Comparison of ENCODE assay signal across 10 cellular contexts in genomic region chr12:27592548-27592947, GRCh38.
DNase-seq lines count a peak whose midpoint lies in the region; ATAC-seq, FAIRE-seq and TF ChIP-seq lines count a peak whose summit lies in the region.
"Had no signal": no experiment of that assay in that cellular context is flagged by ENCODE, and none has a peak within 500 bp of the region (broad histone marks: within the 10 kb centered on the region; RNA-seq: fewer than 3 reads in every experiment).

No MANE protein-coding gene starts in this region.

- no peak for FAIRE-seq in GM19239 (lab: Jason Lieb, UNC)

- no peaks in the 10 kb centered on the region for H3K9me3 ChIP-seq in left ventricle myocardium inferior (replicated peaks)

- peaks cover 15% of the 10 kb centered on the region for H3K36me3 Mint-ChIP-seq in activated T-helper 1 cell treated with anti-CD3 and anti-CD28 coated beads, Interleukin-12 subunit alpha, Interleukin-12 subunit beta, Interleukin-2, Interleukin-4 antibody, amounts not matched to agents 30 ng/mL and 10 ng/mL and 1 ng/mL, durations not matched to agents 14 hours and 24 hours and 36 hours (ENCODE audit: low read depth)

- ATAC-seq in HG02763 (IDR thresholded peaks at IDR 0.05; ENCODE audit: unreplicated experiment): no peak
- ATAC-seq in activated CD4-positive, CD25-positive, alpha-beta regulatory T cell treated with anti-CD3 and anti-CD28 coated beads, Interleukin-2, amount 50 U/mL, for 24 hours: no peak

- H3K27me3 Mint-ChIP-seq in activated T-helper 1 cell treated with anti-CD3 and anti-CD28 coated beads, Interleukin-12 subunit alpha, Interleukin-12 subunit beta, Interleukin-2, Interleukin-4 antibody, amounts not matched to agents 30 ng/mL and 10 ng/mL and 1 ng/mL, durations not matched to agents 14 hours and 24 hours and 36 hours (ENCODE audit: insufficient read depth): no peaks in the 10 kb centered on the region
- H3K27me3 Mint-ChIP-seq: dendritic cell treated with granulocyte-macrophage colony-stimulating factor and Interleukin-4, amounts not matched to agents 40 ng/mL and 50 ng/mL, for 4 days; naive B cell had no signal

- peaks cover 16% of the 10 kb centered on the region for H3K36me3 ChIP-seq in left ventricle myocardium inferior

- H3K4me3 Mint-ChIP-seq in activated T-helper 1 cell treated with anti-CD3 and anti-CD28 coated beads, Interleukin-12 subunit alpha, Interleukin-12 subunit beta, Interleukin-2, Interleukin-4 antibody, amounts not matched to agents 30 ng/mL and 10 ng/mL and 1 ng/mL, durations not matched to agents 14 hours and 24 hours and 36 hours: no peak overlapping the region
- H3K4me3 Mint-ChIP-seq: dendritic cell treated with granulocyte-macrophage colony-stimulating factor and Interleukin-4, amounts not matched to agents 40 ng/mL and 50 ng/mL, for 4 days; naive B cell had no signal

- H3K27ac ChIP-seq in left ventricle myocardium inferior (replicated peaks): peak overlapping the region; percentile 69

- H3K4me3 ChIP-seq in left ventricle myocardium inferior: no peak overlapping the region

- H3K4me1 Mint-ChIP-seq in activated T-helper 1 cell treated with anti-CD3 and anti-CD28 coated beads, Interleukin-12 subunit alpha, Interleukin-12 subunit beta, Interleukin-2, Interleukin-4 antibody, amounts not matched to agents 30 ng/mL and 10 ng/mL and 1 ng/mL, durations not matched to agents 14 hours and 24 hours and 36 hours (ENCODE audit: low read depth): peaks cover 23% of the 10 kb centered on the region

- intact Hi-C loops in activated T-helper 1 cell treated with anti-CD3 and anti-CD28 coated beads, Interleukin-12 subunit alpha, Interleukin-12 subunit beta, Interleukin-2, Interleukin-4 antibody, amounts not matched to agents 30 ng/mL and 10 ng/mL and 1 ng/mL, durations not matched to agents 14 hours and 24 hours and 36 hours (cut with micrococcal nuclease): no loop called here
- intact Hi-C loops in left ventricle myocardium inferior (cut with micrococcal nuclease): no loop called here

- no peak for TF ChIP-seq CTCF in left ventricle myocardium inferior (IDR thresholded peaks at IDR 0.05; ENCODE audit: borderline replicate concordance)

- H3K9me3 Mint-ChIP-seq in activated T-helper 1 cell treated with anti-CD3 and anti-CD28 coated beads, Interleukin-12 subunit alpha, Interleukin-12 subunit beta, Interleukin-2, Interleukin-4 antibody, amounts not matched to agents 30 ng/mL and 10 ng/mL and 1 ng/mL, durations not matched to agents 14 hours and 24 hours and 36 hours: no peaks in the 10 kb centered on the region
- H3K9me3 Mint-ChIP-seq: dendritic cell treated with granulocyte-macrophage colony-stimulating factor and Interleukin-4, amounts not matched to agents 40 ng/mL and 50 ng/mL, for 4 days; naive B cell had no signal

- H3K4me1 ChIP-seq in left ventricle myocardium inferior: peaks cover 93% of the 10 kb centered on the region

- peak; percentile 6 to 14 for DNase-seq in NCI-H2081 (lab: John Stamatoyannopoulos, UW)
- DNase-seq in NCI-H2081 treated with DMSO at 0.1 percent for 48 hours (lab: John Stamatoyannopoulos, UW): no peak
- no peak for DNase-seq in activated T-helper 1 cell treated with anti-CD3 and anti-CD28 coated beads, Interleukin-12 subunit alpha, Interleukin-12 subunit beta, Interleukin-2, Interleukin-4 antibody, amounts not matched to agents 30 ng/mL and 10 ng/mL and 1 ng/mL, durations not matched to agents 14 hours and 24 hours and 36 hours (ENCODE audit: low spot score)
- peak; percentile 28 for DNase-seq in left ventricle myocardium inferior
- peak; percentile 67 for DNase-seq in stromal cell of bone marrow (ENCODE audit: low read depth)
- DNase-seq in GM19239 (ENCODE audit: insufficient read length, low spot score): no peak
- DNase-seq: naive B cell had no signal

- no peaks in the 10 kb centered on the region for H3K27me3 ChIP-seq in left ventricle myocardium inferior (ENCODE audit: low read depth)

- peak overlapping the region; percentile 25 for H3K27ac Mint-ChIP-seq in activated T-helper 1 cell treated with anti-CD3 and anti-CD28 coated beads, Interleukin-12 subunit alpha, Interleukin-12 subunit beta, Interleukin-2, Interleukin-4 antibody, amounts not matched to agents 30 ng/mL and 10 ng/mL and 1 ng/mL, durations not matched to agents 14 hours and 24 hours and 36 hours
- H3K27ac Mint-ChIP-seq: dendritic cell treated with granulocyte-macrophage colony-stimulating factor and Interleukin-4, amounts not matched to agents 40 ng/mL and 50 ng/mL, for 4 days had no signal

Comparison
In these comparisons a context has a peak if more than half of its experiments do, and no peak if none do; other contexts are left out.
1. DNase-seq: peak in NCI-H2081 (2 of 2), left ventricle myocardium inferior (single experiment) and stromal cell of bone marrow (single experiment); none in NCI-H2081 treated with DMSO at 0.1 percent for 48 hours (single experiment), activated T-helper 1 cell treated with anti-CD3 and anti-CD28 coated beads, Interleukin-12 subunit alpha, Interleukin-12 subunit beta, Interleukin-2, Interleukin-4 antibody, amounts not matched to agents 30 ng/mL and 10 ng/mL and 1 ng/mL, durations not matched to agents 14 hours and 24 hours and 36 hours (single experiment) and GM19239 (single experiment).